Comparison of ENCODE assay signal across 9 cellular contexts in genomic region chr3:127044996-127045395, GRCh38.
DNase-seq lines count a peak whose midpoint lies in the region; ATAC-seq and TF ChIP-seq lines count a peak whose summit lies in the region.
"Had no signal": no experiment of that assay in that cellular context is flagged by ENCODE, and none has a peak within 500 bp of the region (broad histone marks: within the 10 kb centered on the region; RNA-seq: fewer than 3 reads in every experiment).

No MANE protein-coding gene starts in this region.

- no peak overlapping the region for H3K27ac ChIP-seq in HCT116 (ENCODE audit: low read depth, low read length)

- H3K4me1 Mint-ChIP-seq in progenitor cell of endocrine pancreas (ENCODE audit: low read depth): peaks cover 14% of the 10 kb centered on the region

- CTCF ChIA-PET in HCT116 (lab: Charles Lee): no interaction called here

- intact Hi-C loops in HCT116 (cut with micrococcal nuclease): no loop called here

- H3K9me3 Mint-ChIP-seq in progenitor cell of endocrine pancreas (ENCODE audit: low read depth): peaks cover 9% of the 10 kb centered on the region

- no TSS peak for BruUV-seq in HCT116 (replicated peaks; lab: Mats Ljungman, UMichigan)

- ATAC-seq in HCT116: peak; percentile 96

- H3K27ac Mint-ChIP-seq in progenitor cell of endocrine pancreas: peak overlapping the region; percentile 42

- no peak overlapping the region for H3K4me3 Mint-ChIP-seq in progenitor cell of endocrine pancreas (ENCODE audit: low read depth)

- H3K9ac ChIP-seq in HCT116 (ENCODE audit: low read length): no peak overlapping the region

- H2AFZ ChIP-seq in HCT116 (ENCODE audit: low read depth, low read length, poor library complexity, severe bottlenecking): peak overlapping the region; percentile 97

- H3K27me3 ChIP-seq in HCT116 (ENCODE audit: insufficient read depth, low read length): no peaks in the 10 kb centered on the region

- no peaks in the 10 kb centered on the region for H3K36me3 Mint-ChIP-seq in progenitor cell of endocrine pancreas (ENCODE audit: insufficient read depth)

- POLR2A ChIA-PET in HCT116 (lab: Charles Lee): no interaction called here

- peaks cover 0 to 4% of the 10 kb centered on the region in 2 experiments; a peak in 1 of 4 replicates for H3K9me3 ChIP-seq in HCT116 (ENCODE audit: control insufficient read depth in 1 of 2, insufficient read depth in 1 of 2, low read depth in 1 of 2, low read length in 2 of 2)

- RAD21 ChIA-PET in HCT116 (lab: Charles Lee; ENCODE audit: low non-redundant PET in 1 of 2, low total read pairs in 2 of 2, uncharacterized antibody in 2 of 2, unreplicated experiment in 2 of 2): no interaction called here

- DNase-seq in HCT116 (ENCODE audit: low read depth, low spot score) (peak; percentile 29), NCI-H345 (lab: John Stamatoyannopoulos, UW) (peak; percentile 27), dermis blood vessel endothelial cell (peak; percentile 5), progenitor cell of endocrine pancreas (ENCODE audit: low spot score, unreplicated experiment) (no peak), DMS153 treated with DMSO at 0.1 percent for 48 hours (lab: John Stamatoyannopoulos, UW; ENCODE audit: unreplicated experiment) (no peak), GM19238 (ENCODE audit: insufficient read length, low spot score) (no peak)
- DNase-seq in activated CD4-positive, alpha-beta T cell treated with anti-CD3 and anti-CD28 coated beads, Interleukin-2, amount 50 U/mL, for 1 hour: no peak
- DNase-seq: activated CD8-positive, alpha-beta memory T cell treated with anti-CD3 and anti-CD28 coated beads for 24 hours; NCI-H226 had no signal

- no peaks in the 10 kb centered on the region for H3K9me2 ChIP-seq in HCT116 (ENCODE audit: insufficient read depth)

- H3K4me1 ChIP-seq in HCT116 (ENCODE audit: control insufficient read depth in 1 of 2, insufficient read depth in 2 of 2, low read length in 2 of 2): peaks cover 18 to 30% of the 10 kb centered on the region in 2 experiments

- H3K4me3 ChIP-seq in HCT116 (replicated peaks in 1 of 2; ENCODE audit: low read depth in 1 of 2, low read length in 2 of 2): no peak overlapping the region

- no peak for TF ChIP-seq RAD21 in HCT116 (IDR thresholded peaks at IDR 0.05; ENCODE audit: low read depth)

- peaks cover 10% of the 10 kb centered on the region for H3K27me3 Mint-ChIP-seq in progenitor cell of endocrine pancreas

- H4K20me1 ChIP-seq in HCT116 (ENCODE audit: insufficient read depth): no peaks in the 10 kb centered on the region

- H3K36me3 ChIP-seq in HCT116 (ENCODE audit: control insufficient read depth in 1 of 2, insufficient read depth in 2 of 2, low read length in 2 of 2): no peaks in the 10 kb centered on the region

- no peaks in the 10 kb centered on the region for H3K79me2 ChIP-seq in HCT116 (ENCODE audit: insufficient read depth, low read length)

- TF ChIP-seq CTCF in HCT116 (IDR thresholded peaks at IDR 0.05 in 2 of 3, conservative IDR thresholded peaks at IDR 0.05 in 1 of 3; ENCODE audit: borderline replicate concordance in 1 of 3, insufficient read depth in 1 of 3, low read depth in 2 of 3, low read length in 2 of 3): no peak
- TF ChIP-seq CTCF in progenitor cell of endocrine pancreas (IDR thresholded peaks at IDR 0.05; ENCODE audit: unreplicated experiment): no peak

- H3K4me2 ChIP-seq in HCT116 (ENCODE audit: low read length): peak overlapping the region; percentile 57

- TF ChIP-seq POLR2A in HCT116 (IDR thresholded peaks at IDR 0.05; ENCODE audit: borderline replicate concordance, extremely low read depth, insufficient read depth, insufficient read length): no peak

TF ChIP-seq in HCT116, 20 proteins besides CTCF, POLR2A, EP300 and RAD21:
- no peak for TF ChIP-seq TCF7L2 (IDR thresholded peaks at IDR 0.05; ENCODE audit: borderline replicate concordance, extremely low read depth, insufficient read depth, insufficient read length)
- no peak for TF ChIP-seq POLR2AphosphoS5 (IDR thresholded peaks at IDR 0.05; ENCODE audit: low read depth, low read length)
- TF ChIP-seq YY1 (IDR thresholded peaks at IDR 0.05; ENCODE audit: extremely low read depth, insufficient replicate concordance, low read depth, low read length): no peak
- TF ChIP-seq, protein P1, sequence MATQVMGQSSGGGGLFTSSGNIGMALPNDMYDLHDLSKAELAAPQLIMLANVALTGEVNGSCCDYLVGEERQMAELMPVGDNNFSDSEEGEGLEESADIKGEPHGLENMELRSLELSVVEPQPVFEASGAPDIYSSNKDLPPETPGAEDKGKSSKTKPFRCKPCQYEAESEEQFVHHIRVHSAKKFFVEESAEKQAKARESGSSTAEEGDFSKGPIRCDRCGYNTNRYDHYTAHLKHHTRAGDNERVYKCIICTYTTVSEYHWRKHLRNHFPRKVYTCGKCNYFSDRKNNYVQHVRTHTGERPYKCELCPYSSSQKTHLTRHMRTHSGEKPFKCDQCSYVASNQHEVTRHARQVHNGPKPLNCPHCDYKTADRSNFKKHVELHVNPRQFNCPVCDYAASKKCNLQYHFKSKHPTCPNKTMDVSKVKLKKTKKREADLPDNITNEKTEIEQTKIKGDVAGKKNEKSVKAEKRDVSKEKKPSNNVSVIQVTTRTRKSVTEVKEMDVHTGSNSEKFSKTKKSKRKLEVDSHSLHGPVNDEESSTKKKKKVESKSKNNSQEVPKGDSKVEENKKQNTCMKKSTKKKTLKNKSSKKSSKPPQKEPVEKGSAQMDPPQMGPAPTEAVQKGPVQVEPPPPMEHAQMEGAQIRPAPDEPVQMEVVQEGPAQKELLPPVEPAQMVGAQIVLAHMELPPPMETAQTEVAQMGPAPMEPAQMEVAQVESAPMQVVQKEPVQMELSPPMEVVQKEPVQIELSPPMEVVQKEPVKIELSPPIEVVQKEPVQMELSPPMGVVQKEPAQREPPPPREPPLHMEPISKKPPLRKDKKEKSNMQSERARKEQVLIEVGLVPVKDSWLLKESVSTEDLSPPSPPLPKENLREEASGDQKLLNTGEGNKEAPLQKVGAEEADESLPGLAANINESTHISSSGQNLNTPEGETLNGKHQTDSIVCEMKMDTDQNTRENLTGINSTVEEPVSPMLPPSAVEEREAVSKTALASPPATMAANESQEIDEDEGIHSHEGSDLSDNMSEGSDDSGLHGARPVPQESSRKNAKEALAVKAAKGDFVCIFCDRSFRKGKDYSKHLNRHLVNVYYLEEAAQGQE (IDR thresholded peaks at IDR 0.05; ENCODE audit: low read depth): no peak
- TF ChIP-seq EZH2phosphoT487 (IDR thresholded peaks at IDR 0.05; ENCODE audit: borderline replicate concordance): no peak

Comparison
In these comparisons a context has a peak if more than half of its experiments do, and no peak if none do; other contexts are left out.
1. DNase-seq: peak in HCT116 (single experiment), NCI-H345 (single experiment) and dermis blood vessel endothelial cell (single experiment); none in progenitor cell of endocrine pancreas (single experiment), activated CD4-positive, alpha-beta T cell treated with anti-CD3 and anti-CD28 coated beads, Interleukin-2, amount 50 U/mL, for 1 hour (single experiment), DMS153 treated with DMSO at 0.1 percent for 48 hours (single experiment) and GM19238 (single experiment).